18 cellular contexts compared by ENCODE assay signal in the genomic region with DNA sequence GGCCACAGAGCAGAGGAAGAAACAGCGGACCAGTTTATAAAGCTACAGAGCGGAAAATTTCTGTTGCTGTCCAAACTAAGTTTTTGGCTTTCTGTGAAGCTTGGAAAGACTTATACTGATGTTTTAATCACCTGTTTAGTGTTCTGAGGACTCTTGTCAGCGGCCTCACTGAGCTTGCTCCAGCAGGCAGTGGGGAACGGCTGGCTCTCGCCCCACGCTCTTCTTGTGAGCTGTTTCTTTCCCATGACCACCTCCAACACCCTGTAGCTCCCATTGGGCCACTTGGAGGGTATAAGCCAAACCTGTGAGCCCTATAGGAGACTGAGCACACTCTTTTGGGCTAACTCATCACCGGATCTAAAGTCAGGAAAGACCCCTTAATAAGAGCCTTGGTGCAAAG. TPM values are rescaled to one million over a fixed set of nuclear protein-coding genes. Genes with fewer than 3 reads are reported as not detected.
DNase-seq lines count a peak whose midpoint lies in the region; ATAC-seq and TF ChIP-seq lines count a peak whose summit lies in the region.
"Had no signal": no experiment of that assay in that cellular context is flagged by ENCODE, and none has a peak within 500 bp of the region (broad histone marks: within the 10 kb centered on the region; RNA-seq: fewer than 3 reads in every experiment).

No MANE protein-coding gene starts in this region.

- H3K36me3 ChIP-seq in osteoblast (ENCODE audit: insufficient read depth, low read length): no peaks in the 10 kb centered on the region
- no peaks in the 10 kb centered on the region for H3K36me3 ChIP-seq in transverse colon

- peaks cover 36% of the 10 kb centered on the region for H3K4me1 Mint-ChIP-seq in activated T-cell treated with anti-CD3 and anti-CD28 coated beads, Interleukin-2, amount 50 U/mL, for 24 hours (ENCODE audit: low read depth)
- peaks cover 40% of the 10 kb centered on the region for H3K4me1 Mint-ChIP-seq in brain

- peak overlapping the region; percentile 0 for H3K27ac Mint-ChIP-seq in activated T-cell treated with anti-CD3 and anti-CD28 coated beads, Interleukin-2, amount 50 U/mL, for 24 hours
- peak overlapping the region; percentile 32 to 84 (median 71) for H3K27ac Mint-ChIP-seq in brain

- no peaks in the 10 kb centered on the region for H3K9me3 Mint-ChIP-seq in activated T-cell treated with anti-CD3 and anti-CD28 coated beads, Interleukin-2, amount 50 U/mL, for 24 hours
- H3K9me3 Mint-ChIP-seq in brain: peaks cover 0 to 3% (median 0%) of the 10 kb centered on the region in 5 experiments

- H3K4me3 ChIP-seq in osteoblast (ENCODE audit: insufficient read depth, low read length) (no peak overlapping the region), transverse colon (no peak overlapping the region)
- H3K4me3 ChIP-seq: BLaER1 had no signal

- H3K36me3 Mint-ChIP-seq in activated T-cell treated with anti-CD3 and anti-CD28 coated beads, Interleukin-2, amount 50 U/mL, for 24 hours (ENCODE audit: low read depth): peaks cover 31% of the 10 kb centered on the region
- H3K36me3 Mint-ChIP-seq in brain: peaks cover 12% of the 10 kb centered on the region

- no peaks in the 10 kb centered on the region for H3K27me3 ChIP-seq in osteoblast (ENCODE audit: insufficient read depth, low read length)
- no peaks in the 10 kb centered on the region for H3K27me3 ChIP-seq in transverse colon
- H3K27me3 ChIP-seq: BLaER1 had no signal

- in situ Hi-C loops in transverse colon (cut with MboI; ENCODE audit: low pct_ligation_motif_present in 1 of 4, low pct_unique_long_range_greater_than_20kb in 1 of 4, low sequenced_read_pairs in 3 of 4): no loop called here

- H3K4me3 Mint-ChIP-seq in activated T-cell treated with anti-CD3 and anti-CD28 coated beads, Interleukin-2, amount 50 U/mL, for 24 hours: no peak overlapping the region
- no peak overlapping the region for H3K4me3 Mint-ChIP-seq in brain

- no peaks in the 10 kb centered on the region for H4K20me1 ChIP-seq in osteoblast (ENCODE audit: insufficient read depth, low read length)

- H3K4me1 ChIP-seq in osteoblast (ENCODE audit: insufficient read depth, low read length) (peaks cover 29% of the 10 kb centered on the region), transverse colon (peaks cover 7 to 38% (median 25%) of the 10 kb centered on the region in 4 donors)

- no peak for TF ChIP-seq CTCF in brain (conservative IDR thresholded peaks at IDR 0.05)
- TF ChIP-seq CTCF in osteoblast (IDR thresholded peaks at IDR 0.05; ENCODE audit: extremely low read depth, low read depth, low read length): no peak
- no peak for TF ChIP-seq CTCF in transverse colon (IDR thresholded peaks at IDR 0.05)

- 94 to 100% methylated on average over 3 to 7 of the region's 7 CpGs for WGBS in transverse colon (ENCODE audit: low coverage in 1 of 2), 2 donors

- H3K79me2 ChIP-seq in osteoblast (ENCODE audit: insufficient read depth, low read length): no peaks in the 10 kb centered on the region

- H2AFZ ChIP-seq in osteoblast (ENCODE audit: low read length): no peak overlapping the region

- TF ChIP-seq EP300 in transverse colon (IDR thresholded peaks at IDR 0.05; ENCODE audit: low read depth): no peak

- no peak for ATAC-seq in GM18867 (IDR thresholded peaks at IDR 0.05; ENCODE audit: unreplicated experiment)
- ATAC-seq: Panc1 had no signal

- DNase-seq in activated T-cell treated with anti-CD3 and anti-CD28 coated beads, Interleukin-2, amount 50 U/mL, for 24 hours: no peak
- DNase-seq in activated T-cell treated with anti-CD3 and anti-CD28 coated beads for 4 hours: no peak
- DNase-seq in osteoblast (ENCODE audit: insufficient read length, low spot score, missing footprints): no peak
- DNase-seq in transverse colon: no peak
- DNase-seq in occipital lobe (lab: John Stamatoyannopoulos, UW): no peak
- DNase-seq in T-helper 9 cell: no peak
- DNase-seq: DMS153, MM.1S, NCI-H1105, NCI-H1930, NCI-H2171, NCI-H748 treated with DMSO at 0.1 percent for 48 hours, Right ventricle myocardium superior had no signal

- H3K27me3 Mint-ChIP-seq in activated T-cell treated with anti-CD3 and anti-CD28 coated beads, Interleukin-2, amount 50 U/mL, for 24 hours: no peaks in the 10 kb centered on the region
- peaks cover 3% of the 10 kb centered on the region for H3K27me3 Mint-ChIP-seq in brain

- H3K9me3 ChIP-seq in osteoblast (ENCODE audit: low read depth, low read length): no peaks in the 10 kb centered on the region
- no peaks in the 10 kb centered on the region for H3K9me3 ChIP-seq in transverse colon
- H3K9me3 ChIP-seq: BLaER1 had no signal

- H3K4me2 ChIP-seq in osteoblast (ENCODE audit: insufficient read depth, low read length): no peak overlapping the region
- H3K4me2 ChIP-seq: BLaER1 had no signal

- no peak for TF ChIP-seq POLR2A in transverse colon (IDR thresholded peaks at IDR 0.05)

- intact Hi-C loops in transverse colon (cut with DNase I; ENCODE audit: low total_unique reads): no loop called here

- H3K27ac ChIP-seq in osteoblast (ENCODE audit: low read depth, low read length) (peak overlapping the region; percentile 20), transverse colon (peak overlapping the region in 3 of 4 donors; percentile 29 to 49 (median 29))
- H3K27ac ChIP-seq: 22Rv1, BLaER1 had no signal

RNA-seq across cellular contexts. Expression of a gene that starts 48.6 kb away (rescaled TPM):
- 2.6 TPM for polyA plus RNA-seq in brain (ENCODE audit: insufficient read depth, low read depth, low replicate concordance)
- total RNA-seq in osteoblast (18.5 and 19.7 TPM in 2 replicates), transverse colon (10 to 100 TPM in 2 of 4 donors, 1 to 10 TPM in 2; 9.1 to 32.5 (median 14.7) TPM), occipital lobe (3.1 TPM)
